Comparison of ENCODE assay signal across 22 cellular contexts in the genomic region with DNA sequence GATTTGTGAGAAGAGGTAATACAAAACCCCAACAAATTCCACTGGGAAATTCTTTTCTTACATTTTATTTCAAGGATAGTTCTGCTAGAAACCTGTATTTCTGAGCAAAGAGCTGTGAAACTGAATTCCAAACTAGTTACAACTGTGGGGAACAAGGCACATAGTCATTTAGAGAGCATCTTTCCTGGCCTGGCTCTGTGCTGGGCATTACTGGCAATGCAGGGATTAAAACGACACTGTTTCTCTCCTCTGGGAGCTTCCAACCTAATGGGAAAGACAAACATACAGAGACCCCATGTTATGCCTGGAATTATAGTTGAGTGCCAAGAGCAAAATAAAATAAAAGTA. TPM values are rescaled to one million over a fixed set of nuclear protein-coding genes. Genes with fewer than 3 reads are reported as not detected.
DNase-seq lines count a peak whose midpoint lies in the region; ATAC-seq and TF ChIP-seq lines count a peak whose summit lies in the region.
"Had no signal": no experiment of that assay in that cellular context is flagged by ENCODE, and none has a peak within 500 bp of the region (broad histone marks: within the 10 kb centered on the region; RNA-seq: fewer than 3 reads in every experiment).

No MANE protein-coding gene starts in this region.

- H3K4me3 ChIP-seq in gastroesophageal sphincter: no peak overlapping the region
- no peak overlapping the region for H3K4me3 ChIP-seq in stomach smooth muscle (ENCODE audit: low read length in 2 of 2)
- H3K4me3 ChIP-seq in brain microvascular endothelial cell (ENCODE audit: low read depth, low read length): no peak overlapping the region
- H3K4me3 ChIP-seq: cardiac muscle cell, spleen, uterus had no signal

- TF ChIP-seq CTCF in gastroesophageal sphincter (IDR thresholded peaks at IDR 0.05): no peak
- TF ChIP-seq CTCF in brain microvascular endothelial cell (IDR thresholded peaks at IDR 0.05; ENCODE audit: low read depth, low read length, missing control alignments): no peak

- H3K4me1 ChIP-seq in gastroesophageal sphincter: peaks cover 0 to 21% (median 0%) of the 10 kb centered on the region in 3 donors
- peaks cover 4% of the 10 kb centered on the region for H3K4me1 ChIP-seq in stomach smooth muscle (ENCODE audit: control insufficient read depth, insufficient read depth, low read length)
- H3K4me1 ChIP-seq: BE2C, Caco-2, spleen, uterus had no signal

- DNase-seq in NCI-H1105 treated with DMSO at 0.1 percent for 48 hours (lab: John Stamatoyannopoulos, UW) (peak; percentile 4), NCI-H1105 (lab: John Stamatoyannopoulos, UW) (no peak), amniotic stem cell (lab: John Stamatoyannopoulos, UW) (peak; percentile 11), brain microvascular endothelial cell (no peak), medulla oblongata (ENCODE audit: extremely low spot score) (no peak), NOMO-1 treated with DMSO at 0.1 percent for 48 hours (lab: John Stamatoyannopoulos, UW; ENCODE audit: unreplicated experiment) (no peak)
- DNase-seq: 8988T, BE2C, Caco-2, H9, KG1, RPMI8226, spleen, uterus had no signal

- WGBS in gastroesophageal sphincter (ENCODE audit: low coverage in 1 of 2), 2 donors: 33% methylated on average over 1 of the region's 1 CpG

- H3K9me3 ChIP-seq in gastroesophageal sphincter (no peaks in the 10 kb centered on the region), stomach smooth muscle (ENCODE audit: control insufficient read depth in 2 of 2, low read length in 2 of 2) (no peaks in the 10 kb centered on the region)
- H3K9me3 ChIP-seq: BE2C, Caco-2, spleen, uterus had no signal

- TF ChIP-seq POLR2A in gastroesophageal sphincter (IDR thresholded peaks at IDR 0.05): no peak

- no peak for TF ChIP-seq EP300 in gastroesophageal sphincter (IDR thresholded peaks at IDR 0.05)

- peak; percentile 49 for ATAC-seq in gastroesophageal sphincter
- ATAC-seq: activated naive CD4-positive, alpha-beta T cell treated with anti-CD3 and anti-CD28 coated beads, Interleukin-2, amount 50 U/mL, for 72 hours had no signal

- H3K36me3 ChIP-seq in gastroesophageal sphincter: no peaks in the 10 kb centered on the region
- no peaks in the 10 kb centered on the region for H3K36me3 ChIP-seq in stomach smooth muscle (ENCODE audit: control insufficient read depth in 2 of 2, insufficient read depth in 2 of 2, low read length in 2 of 2)
- no peaks in the 10 kb centered on the region for H3K36me3 ChIP-seq in brain microvascular endothelial cell (replicated peaks)
- H3K36me3 ChIP-seq: BE2C, cardiac muscle cell, spleen, uterus had no signal

- H3K27me3 ChIP-seq in gastroesophageal sphincter (no peaks in the 10 kb centered on the region), stomach smooth muscle (ENCODE audit: control insufficient read depth in 1 of 2, insufficient read depth in 2 of 2, low read length in 2 of 2) (peaks cover 0 to 18% of the 10 kb centered on the region in 2 donors), brain microvascular endothelial cell (replicated peaks) (no peaks in the 10 kb centered on the region)
- H3K27me3 ChIP-seq: BE2C, cardiac muscle cell, uterus had no signal

- no peak overlapping the region for H3K9ac ChIP-seq in stomach smooth muscle (ENCODE audit: low read length in 2 of 2)

- H3K27ac ChIP-seq in gastroesophageal sphincter: peak overlapping the region; percentile 74 to 78 (median 77)
- peak overlapping the region; percentile 12 for H3K27ac ChIP-seq in stomach smooth muscle (ENCODE audit: low read length)
- no peak overlapping the region for H3K27ac ChIP-seq in brain microvascular endothelial cell
- H3K27ac ChIP-seq: cardiac muscle cell, spleen had no signal

- in situ Hi-C loops in brain microvascular endothelial cell (cut with HindIII; ENCODE audit: low pct_ligation_motif_present, low sequenced_read_pairs): no loop called here

RNA-seq across cellular contexts. Expression of gene SUPT20HL1, which starts 36.5 kb away (rescaled TPM):
- 1 to 10 TPM in 1 of 4 donors, under 1 TPM in 1, not detected in 2; 0.12 to 1.4 TPM for total RNA-seq in gastroesophageal sphincter
- total RNA-seq: Caco-2, cardiac muscle cell, Daoy, epithelial cell of proximal tubule, H9, mononuclear cell, pulmonary artery endothelial cell, spleen had no signal

Comparison
In these comparisons a context has a peak if more than half of its experiments do, and no peak if none do; other contexts are left out.
1. DNase-seq: peak in NCI-H1105 treated with DMSO at 0.1 percent for 48 hours (single experiment) and amniotic stem cell (single experiment); none in NCI-H1105 (single experiment), brain microvascular endothelial cell (single experiment), medulla oblongata (single experiment) and NOMO-1 treated with DMSO at 0.1 percent for 48 hours (single experiment).